Comparison of ENCODE assay signal across 9 cellular contexts in genomic region chr3:4906107-4906621, GRCh38.
A peak's percentile ranks its signal among the peaks of the same experiment; 100 is the strongest.
DNase-seq lines count a peak whose midpoint lies in the region; ATAC-seq, FAIRE-seq and TF ChIP-seq lines count a peak whose summit lies in the region.
"Had no signal": no experiment of that assay in that cellular context is flagged by ENCODE, and none has a peak within 500 bp of the region (broad histone marks: within the 10 kb centered on the region; RNA-seq: fewer than 3 reads in every experiment).

No MANE protein-coding gene starts in this region.

- TF ChIP-seq EP300 in Ishikawa (IDR thresholded peaks at IDR 0.05; ENCODE audit: borderline replicate concordance) = no peak

- peaks cover 3 to 6% of the 10 kb centered on the region in 2 donors for H3K4me1 ChIP-seq in kidney (ENCODE audit: control insufficient read depth in 1 of 2, insufficient read depth in 1 of 2, low read depth in 1 of 2, low read length in 2 of 2)

- H3K9ac ChIP-seq in kidney (ENCODE audit: low read length in 2 of 2) = no peak overlapping the region

- H3K27ac ChIP-seq in kidney (ENCODE audit: low read depth in 2 of 2, low read length in 2 of 2) = peak overlapping the region in 1 of 2 donors; percentile 7

- no peaks in the 10 kb centered on the region for H3K9me3 Mint-ChIP-seq in activated CD4-positive, alpha-beta memory T cell treated with anti-CD3 and anti-CD28 coated beads for 36 hours

- H3K27ac Mint-ChIP-seq in activated CD4-positive, alpha-beta memory T cell treated with anti-CD3 and anti-CD28 coated beads for 36 hours = peak overlapping the region; percentile 72

- ATAC-seq in left colon (peak; percentile 71), HG03521 (IDR thresholded peaks at IDR 0.05; ENCODE audit: unreplicated experiment) (no peak)

- no peaks in the 10 kb centered on the region for H3K36me3 Mint-ChIP-seq in activated CD4-positive, alpha-beta memory T cell treated with anti-CD3 and anti-CD28 coated beads for 36 hours

- no peaks in the 10 kb centered on the region for H3K27me3 ChIP-seq in GM06990 (replicated peaks; ENCODE audit: control insufficient read depth, insufficient read depth, low read length)

- no peak for TF ChIP-seq RAD21 in Ishikawa (IDR thresholded peaks at IDR 0.05; ENCODE audit: low read depth)

- no peak overlapping the region for H3K4me3 ChIP-seq in GM06990 (replicated peaks; ENCODE audit: low read depth, low read length)
- no peak overlapping the region for H3K4me3 ChIP-seq in kidney (ENCODE audit: low read length in 2 of 2)

- no peaks in the 10 kb centered on the region for H3K27me3 Mint-ChIP-seq in activated CD4-positive, alpha-beta memory T cell treated with anti-CD3 and anti-CD28 coated beads for 36 hours

- CTCF ChIA-PET in activated CD4-positive, alpha-beta memory T cell treated with anti-CD3 and anti-CD28 coated beads for 36 hours (lab: Charles Lee) = interaction anchor here (0.5 to 3.2 kb wide), 6 partner anchors 39 to 195 kb away, joined by 3 to 24 read pairs (median 8); partner anchors contain the start of gene BHLHE40

- TF ChIP-seq CTCF in GM06990 (IDR thresholded peaks at IDR 0.05; ENCODE audit: insufficient read depth, low read length, poor library complexity, severe bottlenecking) (no peak), kidney (IDR thresholded peaks at IDR 0.05; ENCODE audit: borderline replicate concordance, extremely low read depth, insufficient read depth) (no peak)

- no peak overlapping the region for H3K4me3 Mint-ChIP-seq in activated CD4-positive, alpha-beta memory T cell treated with anti-CD3 and anti-CD28 coated beads for 36 hours

- intact Hi-C loops in activated CD4-positive, alpha-beta memory T cell treated with anti-CD3 and anti-CD28 coated beads for 36 hours (cut with micrococcal nuclease) = loop anchor here (1.0 to 10.0 kb wide), 14 partner anchors 8 to 484 kb away; partner anchors contain the start of gene ARL8B
- intact Hi-C loops in left colon (cut with DNase I, micrococcal nuclease) = no loop called here
- intact Hi-C loops in kidney (cut with DNase I) = no loop called here

- peaks cover 70% of the 10 kb centered on the region for H3K4me1 Mint-ChIP-seq in activated CD4-positive, alpha-beta memory T cell treated with anti-CD3 and anti-CD28 coated beads for 36 hours (ENCODE audit: low read depth)

- DNase-seq in GM06990 (ENCODE audit: extremely low read depth, insufficient read length) (peak; percentile 15), left colon (peak in 1 of 2 donors; percentile 41), kidney (no peak)
- peak; percentile 72 for DNase-seq in activated CD4-positive, alpha-beta memory T cell treated with anti-CD3 and anti-CD28 coated beads for 36 hours
- no peak for DNase-seq in effector CD8-positive, alpha-beta T cell (lab: John Stamatoyannopoulos, UW)
- DNase-seq in central memory CD4-positive, alpha-beta T cell = no peak
- DNase-seq: cortex of kidney had no signal

- POLR2A ChIA-PET in activated CD4-positive, alpha-beta memory T cell treated with anti-CD3 and anti-CD28 coated beads for 36 hours (lab: Charles Lee) = interaction anchor here (0.6 to 4.6 kb wide), 5 partner anchors 8 to 77 kb away, joined by 3 to 47 read pairs (median 6); partner anchors contain the start of gene BHLHE40

- FAIRE-seq in kidney (lab: Jason Lieb, UNC) = no peak

- no peaks in the 10 kb centered on the region for H3K9me3 ChIP-seq in kidney (ENCODE audit: control insufficient read depth in 1 of 2, low read length in 2 of 2)

- H3K36me3 ChIP-seq in GM06990 (ENCODE audit: control insufficient read depth, insufficient read depth, low read length) = no peaks in the 10 kb centered on the region
- no peaks in the 10 kb centered on the region for H3K36me3 ChIP-seq in kidney (ENCODE audit: control insufficient read depth in 1 of 2, insufficient read depth in 2 of 2, low read length in 2 of 2)

TF ChIP-seq in Ishikawa, 13 proteins besides CTCF, POLR2A, EP300 and RAD21:
- TF ChIP-seq TCF12 (IDR thresholded peaks at IDR 0.05; ENCODE audit: low read depth) (no peak), ZBTB7A (IDR thresholded peaks at IDR 0.05; ENCODE audit: low read depth) (no peak), NFIC (IDR thresholded peaks at IDR 0.05) (peak; percentile 34; the same call in 1 of the 2 replicates)

Comparison
In these comparisons a context has a peak if more than half of its experiments do, and no peak if none do; other contexts are left out.
1. DNase-seq: peak in GM06990 (single experiment) and activated CD4-positive, alpha-beta memory T cell treated with anti-CD3 and anti-CD28 coated beads for 36 hours (single experiment); none in effector CD8-positive, alpha-beta T cell (single experiment), central memory CD4-positive, alpha-beta T cell (single experiment) and kidney (single experiment).